Comparison of ENCODE assay signal across 11 cellular contexts in genomic region chr7:157384301-157384700, GRCh38. TPM values are rescaled to one million over a fixed set of nuclear protein-coding genes. Genes with fewer than 3 reads are reported as not detected.
DNase-seq lines count a peak whose midpoint lies in the region; ATAC-seq and TF ChIP-seq lines count a peak whose summit lies in the region.
"Had no signal": no experiment of that assay in that cellular context is flagged by ENCODE, and none has a peak within 500 bp of the region (broad histone marks: within the 10 kb centered on the region; RNA-seq: fewer than 3 reads in every experiment).

No MANE protein-coding gene starts in this region.

- no peak for TF ChIP-seq CTCF in heart left ventricle (IDR thresholded peaks at IDR 0.05)
- TF ChIP-seq CTCF in heart right ventricle (IDR thresholded peaks at IDR 0.05) = no peak
- TF ChIP-seq CTCF in gastrocnemius medialis (IDR thresholded peaks at IDR 0.05 in 4 of 5, conservative IDR thresholded peaks at IDR 0.05 in 1 of 5) = no peak

- TF ChIP-seq POLR2A in heart left ventricle (IDR thresholded peaks at IDR 0.05) (no peak), gastrocnemius medialis (IDR thresholded peaks at IDR 0.05) (no peak)

- H3K9me3 ChIP-seq in heart left ventricle (no peaks in the 10 kb centered on the region), heart right ventricle (no peaks in the 10 kb centered on the region), SK-N-MC (ENCODE audit: low read depth, low read length) (no peaks in the 10 kb centered on the region), gastrocnemius medialis (no peaks in the 10 kb centered on the region)
- H3K9me3 ChIP-seq: esophagus muscularis mucosa had no signal

- H3K9ac ChIP-seq in SK-N-MC (ENCODE audit: insufficient read length) = no peak overlapping the region

- H3K4me3 ChIP-seq in heart left ventricle (no peak overlapping the region), heart right ventricle (no peak overlapping the region), SK-N-MC (no peak overlapping the region), gastrocnemius medialis (no peak overlapping the region)
- H3K4me3 ChIP-seq: esophagus muscularis mucosa had no signal

- no peaks in the 10 kb centered on the region for H3K27me3 ChIP-seq in heart left ventricle
- H3K27me3 ChIP-seq in heart right ventricle = no peaks in the 10 kb centered on the region
- H3K27me3 ChIP-seq in gastrocnemius medialis = no peaks in the 10 kb centered on the region
- H3K27me3 ChIP-seq: esophagus muscularis mucosa had no signal

- WGBS in heart left ventricle, 4 donors = 50 to 62% (median 58%) methylated on average over 9 of the region's 9 CpGs
- 60 to 62% methylated on average over 9 of the region's 9 CpGs for WGBS in heart right ventricle, 2 donors

- H3K36me3 ChIP-seq in heart left ventricle (peaks cover 0 to 74% (median 56%) of the 10 kb centered on the region in 9 donors), heart right ventricle (peaks cover 0 to 85% (median 26%) of the 10 kb centered on the region in 9 donors), SK-N-MC (ENCODE audit: insufficient read depth, low read length) (peaks cover 67% of the 10 kb centered on the region), gastrocnemius medialis (peaks cover 0 to 35% of the 10 kb centered on the region in 2 donors)

- ATAC-seq in heart left ventricle (peak in 3 of 4 donors; percentile 10 to 42 (median 28)), heart right ventricle (no peak), gastrocnemius medialis (no peak), HG02642 (IDR thresholded peaks at IDR 0.05; ENCODE audit: poor library complexity, unreplicated experiment) (no peak)

- in situ Hi-C loops in gastrocnemius medialis (cut with MboI; ENCODE audit: low sequenced_read_pairs in 4 of 4) = loop anchor here in 1 of 4 donors (10.0 kb wide), 1 partner anchor 50 kb away; the partner anchor contains the start of gene DNAJB6

- H3K27ac ChIP-seq in heart left ventricle (no peak overlapping the region), heart right ventricle (peak overlapping the region in 1 of 10 donors; percentile 37), SK-N-MC (peak overlapping the region; percentile 5; the same call in 1 of the 2 replicates), gastrocnemius medialis (peak overlapping the region; percentile 36 to 72 (median 54)), substantia nigra (ENCODE audit: low read depth, low read length, poor library complexity, severe bottlenecking) (no peak overlapping the region)
- H3K27ac ChIP-seq: esophagus muscularis mucosa had no signal

- DNase-seq in heart left ventricle (no peak), heart right ventricle (no peak), SK-N-MC (ENCODE audit: low read depth, low spot score) (no peak), fibroblast of peridontal ligament (ENCODE audit: extremely low read depth) (peak; percentile 17), gastrocnemius medialis (no peak), NCI-H1417 (lab: John Stamatoyannopoulos, UW) (no peak), substantia nigra (lab: John Stamatoyannopoulos, UW) (no peak)
- DNase-seq: NCI-H226, occipital lobe had no signal

- H3K4me1 ChIP-seq in heart left ventricle (peaks cover 0 to 40% (median 19%) of the 10 kb centered on the region in 12 donors), heart right ventricle (peaks cover under 1 to 45% (median 19%) of the 10 kb centered on the region in 9 donors), gastrocnemius medialis (peaks cover 24 to 31% of the 10 kb centered on the region in 2 donors)

- intact Hi-C loops in heart left ventricle (cut with DNase I) = loop anchor here in 3 of 10 donors (5.0 to 10.0 kb wide), 3 partner anchors 37 to 130 kb away; no protein-coding TSS in a partner anchor
- intact Hi-C loops in heart right ventricle (cut with DNase I) = loop anchor here in 1 of 10 donors (10.0 kb wide), 2 partner anchors 110 to 420 kb away; no protein-coding TSS in a partner anchor
- intact Hi-C loops in gastrocnemius medialis (cut with DNase I; ENCODE audit: low total_unique reads) = loop anchor here (2.0 kb wide), 1 partner anchor 26 kb away; no protein-coding TSS in a partner anchor

RNA-seq across cellular contexts. Expression of gene DNAJB6, which starts 47.5 kb away (rescaled TPM):
- total RNA-seq in heart left ventricle (100 to 1,000 TPM; 123 to 195 (median 162) TPM), heart right ventricle (100 to 1,000 TPM; 144 to 200 (median 188) TPM), gastrocnemius medialis (100 to 1,000 TPM; 130 to 269 (median 188) TPM)
- polyA plus RNA-seq in heart left ventricle (100 to 1,000 TPM; 118 to 237 TPM), heart right ventricle (100 to 1,000 TPM; 114 to 117 TPM)

Comparison
In these comparisons a context has a peak if more than half of its experiments do, and no peak if none do; other contexts are left out.
1. ATAC-seq: peak in heart left ventricle (3 of 4); none in heart right ventricle (0 of 8), gastrocnemius medialis (0 of 2) and HG02642 (single experiment).
2. H3K27ac ChIP-seq: peak in SK-N-MC (single experiment) and gastrocnemius medialis (4 of 4); none in heart left ventricle (0 of 12) and substantia nigra (single experiment).